Comparison of ENCODE assay signal across 8 cellular contexts in the genomic region with DNA sequence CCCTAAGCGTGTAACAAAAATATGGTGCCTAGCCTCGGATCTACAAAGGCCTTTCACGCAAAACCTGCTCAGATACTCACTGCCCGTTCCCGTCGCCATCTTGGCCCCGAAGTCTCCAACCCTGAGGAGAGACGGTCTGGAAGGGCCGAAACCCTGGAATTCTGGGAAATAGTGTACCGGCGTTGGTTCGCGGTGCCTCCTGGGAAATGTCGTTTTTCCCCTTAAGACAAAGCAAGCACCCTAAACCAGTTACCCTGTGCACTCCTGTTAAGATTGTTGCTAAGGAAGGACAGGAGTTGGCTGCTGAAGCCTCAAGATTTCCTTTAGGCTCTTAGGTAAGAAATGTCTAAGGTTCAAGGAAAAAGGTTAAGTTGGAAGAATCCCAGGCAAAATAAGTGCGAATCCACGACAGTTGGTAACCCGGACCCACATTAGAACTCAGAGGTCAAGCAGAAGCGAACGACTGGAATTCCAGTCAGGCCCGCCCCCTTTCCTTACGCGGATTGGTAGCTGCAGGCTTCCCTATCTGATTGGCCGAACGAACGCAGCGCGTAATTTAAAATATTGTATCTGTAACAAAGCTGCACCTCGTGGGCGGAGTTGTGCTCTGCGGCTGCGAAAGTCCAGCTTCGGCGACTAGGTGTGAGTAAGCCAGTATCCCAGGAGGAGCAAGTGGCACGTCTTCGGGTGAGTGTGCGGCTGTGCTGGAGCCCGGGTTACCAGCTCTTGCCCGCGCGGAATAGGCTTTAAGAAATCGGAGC. TPM values are rescaled to one million over a fixed set of nuclear protein-coding genes. Genes with fewer than 3 reads are reported as not detected.
A peak's percentile ranks its signal among the peaks of the same experiment; 100 is the strongest.
DNase-seq lines count a peak whose midpoint lies in the region; ATAC-seq and TF ChIP-seq lines count a peak whose summit lies in the region.

A gene with protein sequence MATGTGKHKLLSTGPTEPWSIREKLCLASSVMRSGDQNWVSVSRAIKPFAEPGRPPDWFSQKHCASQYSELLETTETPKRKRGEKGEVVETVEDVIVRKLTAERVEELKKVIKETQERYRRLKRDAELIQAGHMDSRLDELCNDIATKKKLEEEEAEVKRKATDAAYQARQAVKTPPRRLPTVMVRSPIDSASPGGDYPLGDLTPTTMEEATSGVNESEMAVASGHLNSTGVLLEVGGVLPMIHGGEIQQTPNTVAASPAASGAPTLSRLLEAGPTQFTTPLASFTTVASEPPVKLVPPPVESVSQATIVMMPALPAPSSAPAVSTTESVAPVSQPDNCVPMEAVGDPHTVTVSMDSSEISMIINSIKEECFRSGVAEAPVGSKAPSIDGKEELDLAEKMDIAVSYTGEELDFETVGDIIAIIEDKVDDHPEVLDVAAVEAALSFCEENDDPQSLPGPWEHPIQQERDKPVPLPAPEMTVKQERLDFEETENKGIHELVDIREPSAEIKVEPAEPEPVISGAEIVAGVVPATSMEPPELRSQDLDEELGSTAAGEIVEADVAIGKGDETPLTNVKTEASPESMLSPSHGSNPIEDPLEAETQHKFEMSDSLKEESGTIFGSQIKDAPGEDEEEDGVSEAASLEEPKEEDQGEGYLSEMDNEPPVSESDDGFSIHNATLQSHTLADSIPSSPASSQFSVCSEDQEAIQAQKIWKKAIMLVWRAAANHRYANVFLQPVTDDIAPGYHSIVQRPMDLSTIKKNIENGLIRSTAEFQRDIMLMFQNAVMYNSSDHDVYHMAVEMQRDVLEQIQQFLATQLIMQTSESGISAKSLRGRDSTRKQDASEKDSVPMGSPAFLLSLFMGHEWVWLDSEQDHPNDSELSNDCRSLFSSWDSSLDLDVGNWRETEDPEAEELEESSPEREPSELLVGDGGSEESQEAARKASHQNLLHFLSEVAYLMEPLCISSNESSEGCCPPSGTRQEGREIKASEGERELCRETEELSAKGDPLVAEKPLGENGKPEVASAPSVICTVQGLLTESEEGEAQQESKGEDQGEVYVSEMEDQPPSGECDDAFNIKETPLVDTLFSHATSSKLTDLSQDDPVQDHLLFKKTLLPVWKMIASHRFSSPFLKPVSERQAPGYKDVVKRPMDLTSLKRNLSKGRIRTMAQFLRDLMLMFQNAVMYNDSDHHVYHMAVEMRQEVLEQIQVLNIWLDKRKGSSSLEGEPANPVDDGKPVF (minus strand): TSS at position 115 of the 761 bp plus-strand sequence. CDS start 16 bp downstream, at position 99.
A gene (plus strand): TSS at position 597 of the 761 bp plus-strand sequence. CDS start 569 bp downstream, outside the sequence.

- peaks cover 67% of the 10 kb centered on the region for H3K36me3 ChIP-seq in WERI-Rb-1

- H3K27ac Mint-ChIP-seq in immature natural killer cell, result peak within 1 kb of the TSS in 2 of 6 donors; percentile 1 to 26

- peaks cover 0 to 9% (median 3%) of the 10 kb centered on the region in 3 donors for H3K36me3 Mint-ChIP-seq in immature natural killer cell

- no peaks in the 10 kb centered on the region for H3K27me3 ChIP-seq in WERI-Rb-1 (ENCODE audit: insufficient read depth, low read depth, severe bottlenecking)

- peak; percentile 79 for TF ChIP-seq POLR2A in GM18951 (IDR thresholded peaks at IDR 0.05; ENCODE audit: extremely low read depth, insufficient read depth, insufficient read length)

- H3K4me1 Mint-ChIP-seq in immature natural killer cell, result peaks cover 3 to 5% of the 10 kb centered on the region in 2 donors

- H3K4me3 Mint-ChIP-seq in immature natural killer cell, result peak within 1 kb of the TSS in 2 of 5 donors; percentile 50 to 54

- in situ Hi-C loops in GM18951 (cut with MboI; ENCODE audit: low sequenced_read_pairs, unreplicated experiment), result no loop called here

- peak within 1 kb of the TSS; percentile 95 for H3K4me3 ChIP-seq in AG09309 (ENCODE audit: control insufficient read depth, low read depth, low read length)
- peak within 1 kb of the TSS; percentile 91 for H3K4me3 ChIP-seq in WERI-Rb-1 (ENCODE audit: low read depth, low read length)

- TF ChIP-seq CTCF in AG09309 (IDR thresholded peaks at IDR 0.05; ENCODE audit: control insufficient read depth, insufficient read depth, low read depth, low read length, missing control alignments) (no peak), WERI-Rb-1 (IDR thresholded peaks at IDR 0.05; ENCODE audit: low read depth, low read length) (no peak)

- H3K27ac ChIP-seq in WERI-Rb-1 (peak within 1 kb of the TSS; percentile 99), caudate nucleus (ENCODE audit: low read depth, low read length) (peak within 1 kb of the TSS; percentile 98)

- no peaks in the 10 kb centered on the region for H3K9me3 ChIP-seq in WERI-Rb-1 (ENCODE audit: severe bottlenecking)

- peaks cover 0 to 3% (median 1%) of the 10 kb centered on the region in 3 donors for H3K27me3 Mint-ChIP-seq in immature natural killer cell (ENCODE audit: low read depth in 3 of 3)

- peak; percentile 82 for DNase-seq in AG09309 (ENCODE audit: low read depth)
- DNase-seq in NCI-H2227 treated with DMSO at 0.1 percent for 48 hours (lab: John Stamatoyannopoulos, UW), result peak; percentile 98
- peak; percentile 98 for DNase-seq in WERI-Rb-1
- peak; percentile 65 to 99 (median 93) for DNase-seq in caudate nucleus (lab: John Stamatoyannopoulos, UW)
- peak; percentile 87 to 90 (median 87) for DNase-seq in immature natural killer cell
- DNase-seq in smooth muscle cell of the brain vasculature (ENCODE audit: low read depth, low spot score), result peak; percentile 91

- peak; percentile 83 for ATAC-seq in HG03175 (IDR thresholded peaks at IDR 0.05; ENCODE audit: unreplicated experiment)

- H3K9me3 Mint-ChIP-seq in immature natural killer cell, result no peaks in the 10 kb centered on the region

RNA-seq across cellular contexts. Expression of the first gene that starts in this region (rescaled TPM):
- polyA plus RNA-seq in immature natural killer cell, result 10 to 100 TPM; 10.6 to 32.0 (median 16.8) TPM

RNA-seq across cellular contexts. Expression of the second gene that starts in this region (rescaled TPM):
- under 1 TPM in 2 of 3 donors, not detected in 1; 0.34 to 0.43 TPM for polyA plus RNA-seq in immature natural killer cell

Comparison
In these comparisons a context has a peak if more than half of its experiments do, and no peak if none do; other contexts are left out.
1. Peak in every context shown above with its lines: DNase-seq, ATAC-seq, H3K4me3 ChIP-seq and H3K27ac ChIP-seq.